In the genomic region with DNA sequence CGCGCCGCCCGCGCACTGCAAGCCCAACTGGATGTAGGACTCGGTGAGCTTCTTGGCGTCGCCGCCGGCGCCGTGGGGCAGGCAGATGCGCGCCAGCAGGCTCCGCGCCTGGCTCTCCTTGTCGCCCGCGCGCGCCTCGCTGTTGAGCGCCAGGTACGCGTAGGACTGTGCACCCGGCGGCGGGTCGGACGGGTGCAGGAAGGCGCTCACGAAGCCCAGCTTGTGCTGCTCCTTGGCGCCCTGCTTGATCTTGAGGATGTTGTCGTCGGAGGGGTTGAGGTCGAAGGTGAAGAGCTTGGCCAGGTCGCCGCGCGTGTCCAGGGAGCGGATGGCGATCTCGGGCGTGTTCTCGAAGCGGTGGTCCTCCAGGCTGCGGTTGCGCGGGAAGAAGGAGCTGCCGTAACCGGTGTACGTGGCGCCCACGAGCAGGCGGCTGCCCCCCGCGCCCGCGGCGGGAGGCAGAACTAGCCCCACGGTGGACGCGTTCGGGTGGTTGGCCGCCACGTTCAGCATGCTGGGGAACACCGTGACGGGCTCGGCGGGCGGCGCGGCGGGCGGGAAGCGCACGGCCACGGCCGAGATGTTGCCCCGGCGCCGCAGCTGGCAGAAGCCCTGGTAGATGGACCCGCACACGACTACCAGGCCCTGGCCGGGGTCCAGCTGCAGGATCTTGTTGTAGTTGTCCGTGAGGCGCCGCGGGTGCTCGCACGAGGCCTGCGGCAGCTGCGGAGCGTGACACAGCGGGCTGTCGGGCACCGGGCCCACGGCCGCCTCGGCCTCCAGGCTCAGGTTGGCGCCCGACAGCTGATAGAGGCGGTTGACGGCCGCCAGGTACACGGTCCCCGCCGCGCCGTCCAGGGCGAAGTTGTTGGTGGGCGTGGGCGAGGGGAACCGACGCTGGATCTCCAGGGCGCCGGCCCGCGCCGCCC, we compare ENCODE assay signal across 1 cellular context.
TF ChIP-seq lines count a peak whose summit lies in the region.

No MANE protein-coding gene starts in this region.

TF ChIP-seq in HEK293, 187 proteins besides CTCF, POLR2A, EP300 and RAD21 (continued from another document):
- TF ChIP-seq ZNF274 (IDR thresholded peaks at IDR 0.05; ENCODE audit: low read length) (no peak), ZNF274 (tag by site-specific recombination; IDR thresholded peaks at IDR 0.05; ENCODE audit: borderline replicate concordance) (no peak), ZFHX2 (tag by site-specific recombination; conservative IDR thresholded peaks at IDR 0.05) (peak; percentile 70), KLF16 (tag by site-specific recombination; IDR thresholded peaks at IDR 0.05) (no peak), ZEB2 (tag by site-specific recombination; IDR thresholded peaks at IDR 0.05) (0 out of 2 replicates have a peak, but pooled peaks have one; percentile 32), ZNF10 (tag by site-specific recombination; IDR thresholded peaks at IDR 0.05) (no peak), GLI2 (tag by site-specific recombination; IDR thresholded peaks at IDR 0.05; ENCODE audit: borderline replicate concordance, low read depth) (no peak), ZSCAN16 (tag by site-specific recombination; IDR thresholded peaks at IDR 0.05) (no peak), ZNF391 (tag by site-specific recombination; IDR thresholded peaks at IDR 0.05; ENCODE audit: borderline replicate concordance, low read depth) (no peak), BCL11B (tag by site-specific recombination; IDR thresholded peaks at IDR 0.05; ENCODE audit: low read depth) (0 out of 2 replicates have a peak, but pooled peaks have one; percentile 24), ZNF76 (tag by site-specific recombination; IDR thresholded peaks at IDR 0.05; ENCODE audit: borderline replicate concordance, low read depth) (no peak), ZNF350 (tag by site-specific recombination; IDR thresholded peaks at IDR 0.05) (no peak), GLIS2 (tag by site-specific recombination; IDR thresholded peaks at IDR 0.05) (peak; percentile 53; the same call in 1 of the 2 replicates), ZNF621 (tag by site-specific recombination; IDR thresholded peaks at IDR 0.05) (no peak), YY1 (tag by site-specific recombination; IDR thresholded peaks at IDR 0.05) (no peak), ZNF843 (tag by site-specific recombination; IDR thresholded peaks at IDR 0.05) (no peak), ZNF175 (tag by site-specific recombination; IDR thresholded peaks at IDR 0.05) (no peak), EGR2 (tag by site-specific recombination; IDR thresholded peaks at IDR 0.05; ENCODE audit: low read depth) (no peak), HOXC10 (CRISPR knock-in tag; IDR thresholded peaks at IDR 0.05) (no peak), ZBTB20 (tag by site-specific recombination; IDR thresholded peaks at IDR 0.05) (peak; percentile 17; the same call in 1 of the 2 replicates), GLIS1 (tag by site-specific recombination; IDR thresholded peaks at IDR 0.05) (peak; percentile 27), ZNF776 (tag by site-specific recombination; IDR thresholded peaks at IDR 0.05; ENCODE audit: borderline replicate concordance) (no peak), ZNF335 (tag by site-specific recombination; conservative IDR thresholded peaks at IDR 0.05) (peak; percentile 79), ZNF214 (tag by site-specific recombination; IDR thresholded peaks at IDR 0.05; ENCODE audit: borderline replicate concordance) (no peak), ZNF585B (tag by site-specific recombination; IDR thresholded peaks at IDR 0.05) (no peak)
- TF ChIP-seq, protein P1, sequence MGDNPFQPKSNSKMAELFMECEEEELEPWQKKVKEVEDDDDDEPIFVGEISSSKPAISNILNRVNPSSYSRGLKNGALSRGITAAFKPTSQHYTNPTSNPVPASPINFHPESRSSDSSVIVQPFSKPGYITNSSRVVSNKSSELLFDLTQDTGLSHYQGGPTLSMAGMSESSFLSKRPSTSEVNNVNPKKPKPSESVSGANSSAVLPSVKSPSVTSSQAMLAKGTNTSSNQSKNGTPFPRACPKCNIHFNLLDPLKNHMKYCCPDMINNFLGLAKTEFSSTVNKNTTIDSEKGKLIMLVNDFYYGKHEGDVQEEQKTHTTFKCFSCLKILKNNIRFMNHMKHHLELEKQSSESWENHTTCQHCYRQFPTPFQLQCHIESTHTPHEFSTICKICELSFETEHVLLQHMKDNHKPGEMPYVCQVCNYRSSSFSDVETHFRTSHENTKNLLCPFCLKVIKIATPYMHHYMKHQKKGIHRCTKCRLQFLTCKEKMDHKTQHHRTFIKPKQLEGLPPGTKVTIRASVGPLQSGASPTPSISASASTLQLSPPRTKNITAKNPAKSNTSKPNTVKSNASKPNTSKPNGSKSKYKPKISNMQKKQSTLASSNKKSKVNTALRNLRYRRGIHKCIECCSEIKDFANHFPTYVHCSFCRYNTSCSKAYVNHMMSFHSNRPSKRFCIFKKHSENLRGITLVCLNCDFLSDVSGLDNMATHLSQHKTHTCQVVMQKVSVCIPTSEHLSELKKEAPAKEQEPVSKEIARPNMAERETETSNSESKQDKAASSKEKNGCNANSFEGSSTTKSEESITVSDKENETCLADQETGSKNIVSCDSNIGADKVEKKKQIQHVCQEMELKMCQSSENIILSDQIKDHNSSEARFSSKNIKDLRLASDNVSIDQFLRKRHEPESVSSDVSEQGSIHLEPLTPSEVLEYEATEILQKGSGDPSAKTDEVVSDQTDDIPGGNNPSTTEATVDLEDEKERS (tag by site-specific recombination; IDR thresholded peaks at IDR 0.05), result no peak
- TF ChIP-seq, protein P2, sequence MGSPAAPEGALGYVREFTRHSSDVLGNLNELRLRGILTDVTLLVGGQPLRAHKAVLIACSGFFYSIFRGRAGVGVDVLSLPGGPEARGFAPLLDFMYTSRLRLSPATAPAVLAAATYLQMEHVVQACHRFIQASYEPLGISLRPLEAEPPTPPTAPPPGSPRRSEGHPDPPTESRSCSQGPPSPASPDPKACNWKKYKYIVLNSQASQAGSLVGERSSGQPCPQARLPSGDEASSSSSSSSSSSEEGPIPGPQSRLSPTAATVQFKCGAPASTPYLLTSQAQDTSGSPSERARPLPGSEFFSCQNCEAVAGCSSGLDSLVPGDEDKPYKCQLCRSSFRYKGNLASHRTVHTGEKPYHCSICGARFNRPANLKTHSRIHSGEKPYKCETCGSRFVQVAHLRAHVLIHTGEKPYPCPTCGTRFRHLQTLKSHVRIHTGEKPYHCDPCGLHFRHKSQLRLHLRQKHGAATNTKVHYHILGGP (tag by site-specific recombination; IDR thresholded peaks at IDR 0.05), result no peak
- TF ChIP-seq, protein P3, sequence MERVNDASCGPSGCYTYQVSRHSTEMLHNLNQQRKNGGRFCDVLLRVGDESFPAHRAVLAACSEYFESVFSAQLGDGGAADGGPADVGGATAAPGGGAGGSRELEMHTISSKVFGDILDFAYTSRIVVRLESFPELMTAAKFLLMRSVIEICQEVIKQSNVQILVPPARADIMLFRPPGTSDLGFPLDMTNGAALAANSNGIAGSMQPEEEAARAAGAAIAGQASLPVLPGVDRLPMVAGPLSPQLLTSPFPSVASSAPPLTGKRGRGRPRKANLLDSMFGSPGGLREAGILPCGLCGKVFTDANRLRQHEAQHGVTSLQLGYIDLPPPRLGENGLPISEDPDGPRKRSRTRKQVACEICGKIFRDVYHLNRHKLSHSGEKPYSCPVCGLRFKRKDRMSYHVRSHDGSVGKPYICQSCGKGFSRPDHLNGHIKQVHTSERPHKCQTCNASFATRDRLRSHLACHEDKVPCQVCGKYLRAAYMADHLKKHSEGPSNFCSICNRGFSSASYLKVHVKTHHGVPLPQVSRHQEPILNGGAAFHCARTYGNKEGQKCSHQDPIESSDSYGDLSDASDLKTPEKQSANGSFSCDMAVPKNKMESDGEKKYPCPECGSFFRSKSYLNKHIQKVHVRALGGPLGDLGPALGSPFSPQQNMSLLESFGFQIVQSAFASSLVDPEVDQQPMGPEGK (tag by site-specific recombination; IDR thresholded peaks at IDR 0.05), result peak; percentile 19; the same call in 1 of the 2 replicates
- TF ChIP-seq, protein P4, sequence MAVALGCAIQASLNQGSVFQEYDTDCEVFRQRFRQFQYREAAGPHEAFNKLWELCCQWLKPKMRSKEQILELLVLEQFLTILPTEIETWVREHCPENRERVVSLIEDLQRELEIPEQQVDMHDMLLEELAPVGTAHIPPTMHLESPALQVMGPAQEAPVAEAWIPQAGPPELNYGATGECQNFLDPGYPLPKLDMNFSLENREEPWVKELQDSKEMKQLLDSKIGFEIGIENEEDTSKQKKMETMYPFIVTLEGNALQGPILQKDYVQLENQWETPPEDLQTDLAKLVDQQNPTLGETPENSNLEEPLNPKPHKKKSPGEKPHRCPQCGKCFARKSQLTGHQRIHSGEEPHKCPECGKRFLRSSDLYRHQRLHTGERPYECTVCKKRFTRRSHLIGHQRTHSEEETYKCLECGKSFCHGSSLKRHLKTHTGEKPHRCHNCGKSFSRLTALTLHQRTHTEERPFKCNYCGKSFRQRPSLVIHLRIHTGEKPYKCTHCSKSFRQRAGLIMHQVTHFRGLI (tag by site-specific recombination; IDR thresholded peaks at IDR 0.05), result peak; percentile 75; the same call in 1 of the 2 replicates
- TF ChIP-seq, protein P5, sequence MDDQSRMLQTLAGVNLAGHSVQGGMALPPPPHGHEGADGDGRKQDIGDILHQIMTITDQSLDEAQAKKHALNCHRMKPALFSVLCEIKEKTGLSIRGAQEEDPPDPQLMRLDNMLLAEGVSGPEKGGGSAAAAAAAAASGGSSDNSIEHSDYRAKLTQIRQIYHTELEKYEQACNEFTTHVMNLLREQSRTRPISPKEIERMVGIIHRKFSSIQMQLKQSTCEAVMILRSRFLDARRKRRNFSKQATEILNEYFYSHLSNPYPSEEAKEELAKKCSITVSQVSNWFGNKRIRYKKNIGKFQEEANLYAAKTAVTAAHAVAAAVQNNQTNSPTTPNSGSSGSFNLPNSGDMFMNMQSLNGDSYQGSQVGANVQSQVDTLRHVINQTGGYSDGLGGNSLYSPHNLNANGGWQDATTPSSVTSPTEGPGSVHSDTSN (CRISPR knock-in tag; IDR thresholded peaks at IDR 0.05), result no peak
- TF ChIP-seq, protein P6, sequence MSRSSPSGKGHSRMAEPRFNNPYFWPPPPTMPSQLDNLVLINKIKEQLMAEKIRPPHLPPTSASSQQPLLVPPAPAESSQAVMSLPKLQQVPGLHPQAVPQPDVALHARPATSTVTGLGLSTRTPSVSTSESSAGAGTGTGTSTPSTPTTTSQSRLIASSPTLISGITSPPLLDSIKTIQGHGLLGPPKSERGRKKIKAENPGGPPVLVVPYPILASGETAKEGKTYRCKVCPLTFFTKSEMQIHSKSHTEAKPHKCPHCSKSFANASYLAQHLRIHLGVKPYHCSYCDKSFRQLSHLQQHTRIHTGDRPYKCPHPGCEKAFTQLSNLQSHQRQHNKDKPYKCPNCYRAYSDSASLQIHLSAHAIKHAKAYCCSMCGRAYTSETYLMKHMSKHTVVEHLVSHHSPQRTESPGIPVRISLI (tag by site-specific recombination; IDR thresholded peaks at IDR 0.05), result no peak
- TF ChIP-seq, protein P7, sequence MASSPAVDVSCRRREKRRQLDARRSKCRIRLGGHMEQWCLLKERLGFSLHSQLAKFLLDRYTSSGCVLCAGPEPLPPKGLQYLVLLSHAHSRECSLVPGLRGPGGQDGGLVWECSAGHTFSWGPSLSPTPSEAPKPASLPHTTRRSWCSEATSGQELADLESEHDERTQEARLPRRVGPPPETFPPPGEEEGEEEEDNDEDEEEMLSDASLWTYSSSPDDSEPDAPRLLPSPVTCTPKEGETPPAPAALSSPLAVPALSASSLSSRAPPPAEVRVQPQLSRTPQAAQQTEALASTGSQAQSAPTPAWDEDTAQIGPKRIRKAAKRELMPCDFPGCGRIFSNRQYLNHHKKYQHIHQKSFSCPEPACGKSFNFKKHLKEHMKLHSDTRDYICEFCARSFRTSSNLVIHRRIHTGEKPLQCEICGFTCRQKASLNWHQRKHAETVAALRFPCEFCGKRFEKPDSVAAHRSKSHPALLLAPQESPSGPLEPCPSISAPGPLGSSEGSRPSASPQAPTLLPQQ (tag by site-specific recombination; IDR thresholded peaks at IDR 0.05), result 0 out of 2 replicates have a peak, but pooled peaks have one; percentile 35
- TF ChIP-seq, protein P8, sequence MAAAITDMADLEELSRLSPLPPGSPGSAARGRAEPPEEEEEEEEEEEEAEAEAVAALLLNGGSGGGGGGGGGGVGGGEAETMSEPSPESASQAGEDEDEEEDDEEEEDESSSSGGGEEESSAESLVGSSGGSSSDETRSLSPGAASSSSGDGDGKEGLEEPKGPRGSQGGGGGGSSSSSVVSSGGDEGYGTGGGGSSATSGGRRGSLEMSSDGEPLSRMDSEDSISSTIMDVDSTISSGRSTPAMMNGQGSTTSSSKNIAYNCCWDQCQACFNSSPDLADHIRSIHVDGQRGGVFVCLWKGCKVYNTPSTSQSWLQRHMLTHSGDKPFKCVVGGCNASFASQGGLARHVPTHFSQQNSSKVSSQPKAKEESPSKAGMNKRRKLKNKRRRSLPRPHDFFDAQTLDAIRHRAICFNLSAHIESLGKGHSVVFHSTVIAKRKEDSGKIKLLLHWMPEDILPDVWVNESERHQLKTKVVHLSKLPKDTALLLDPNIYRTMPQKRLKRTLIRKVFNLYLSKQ (tag by site-specific recombination; IDR thresholded peaks at IDR 0.05; ENCODE audit: borderline replicate concordance), result no peak
- TF ChIP-seq, protein P9, sequence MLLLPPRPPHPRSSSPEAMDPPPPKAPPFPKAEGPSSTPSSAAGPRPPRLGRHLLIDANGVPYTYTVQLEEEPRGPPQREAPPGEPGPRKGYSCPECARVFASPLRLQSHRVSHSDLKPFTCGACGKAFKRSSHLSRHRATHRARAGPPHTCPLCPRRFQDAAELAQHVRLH (tag by site-specific recombination; IDR thresholded peaks at IDR 0.05), result no peak
- TF ChIP-seq, protein P10, sequence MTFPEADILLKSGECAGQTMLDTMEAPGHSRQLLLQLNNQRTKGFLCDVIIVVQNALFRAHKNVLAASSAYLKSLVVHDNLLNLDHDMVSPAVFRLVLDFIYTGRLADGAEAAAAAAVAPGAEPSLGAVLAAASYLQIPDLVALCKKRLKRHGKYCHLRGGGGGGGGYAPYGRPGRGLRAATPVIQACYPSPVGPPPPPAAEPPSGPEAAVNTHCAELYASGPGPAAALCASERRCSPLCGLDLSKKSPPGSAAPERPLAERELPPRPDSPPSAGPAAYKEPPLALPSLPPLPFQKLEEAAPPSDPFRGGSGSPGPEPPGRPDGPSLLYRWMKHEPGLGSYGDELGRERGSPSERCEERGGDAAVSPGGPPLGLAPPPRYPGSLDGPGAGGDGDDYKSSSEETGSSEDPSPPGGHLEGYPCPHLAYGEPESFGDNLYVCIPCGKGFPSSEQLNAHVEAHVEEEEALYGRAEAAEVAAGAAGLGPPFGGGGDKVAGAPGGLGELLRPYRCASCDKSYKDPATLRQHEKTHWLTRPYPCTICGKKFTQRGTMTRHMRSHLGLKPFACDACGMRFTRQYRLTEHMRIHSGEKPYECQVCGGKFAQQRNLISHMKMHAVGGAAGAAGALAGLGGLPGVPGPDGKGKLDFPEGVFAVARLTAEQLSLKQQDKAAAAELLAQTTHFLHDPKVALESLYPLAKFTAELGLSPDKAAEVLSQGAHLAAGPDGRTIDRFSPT (tag by site-specific recombination; IDR thresholded peaks at IDR 0.05), result peak; percentile 61
- TF ChIP-seq, protein P11, sequence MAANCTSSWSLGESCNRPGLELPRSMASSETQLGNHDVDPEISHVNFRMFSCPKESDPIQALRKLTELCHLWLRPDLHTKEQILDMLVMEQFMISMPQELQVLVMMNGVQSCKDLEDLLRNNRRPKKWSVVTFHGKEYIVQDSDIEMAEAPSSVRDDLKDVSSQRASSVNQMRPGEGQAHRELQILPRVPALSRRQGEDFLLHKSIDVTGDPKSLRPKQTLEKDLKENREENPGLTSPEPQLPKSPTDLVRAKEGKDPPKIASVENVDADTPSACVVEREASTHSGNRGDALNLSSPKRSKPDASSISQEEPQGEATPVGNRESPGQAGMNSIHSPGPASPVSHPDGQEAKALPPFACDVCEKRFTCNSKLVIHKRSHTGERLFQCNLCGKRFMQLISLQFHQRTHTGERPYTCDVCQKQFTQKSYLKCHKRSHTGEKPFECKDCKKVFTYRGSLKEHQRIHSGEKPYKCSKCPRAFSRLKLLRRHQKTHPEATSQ (tag by site-specific recombination; IDR thresholded peaks at IDR 0.05), result no peak
